ENCODE assay signal across 1 cellular context in the genomic region with DNA sequence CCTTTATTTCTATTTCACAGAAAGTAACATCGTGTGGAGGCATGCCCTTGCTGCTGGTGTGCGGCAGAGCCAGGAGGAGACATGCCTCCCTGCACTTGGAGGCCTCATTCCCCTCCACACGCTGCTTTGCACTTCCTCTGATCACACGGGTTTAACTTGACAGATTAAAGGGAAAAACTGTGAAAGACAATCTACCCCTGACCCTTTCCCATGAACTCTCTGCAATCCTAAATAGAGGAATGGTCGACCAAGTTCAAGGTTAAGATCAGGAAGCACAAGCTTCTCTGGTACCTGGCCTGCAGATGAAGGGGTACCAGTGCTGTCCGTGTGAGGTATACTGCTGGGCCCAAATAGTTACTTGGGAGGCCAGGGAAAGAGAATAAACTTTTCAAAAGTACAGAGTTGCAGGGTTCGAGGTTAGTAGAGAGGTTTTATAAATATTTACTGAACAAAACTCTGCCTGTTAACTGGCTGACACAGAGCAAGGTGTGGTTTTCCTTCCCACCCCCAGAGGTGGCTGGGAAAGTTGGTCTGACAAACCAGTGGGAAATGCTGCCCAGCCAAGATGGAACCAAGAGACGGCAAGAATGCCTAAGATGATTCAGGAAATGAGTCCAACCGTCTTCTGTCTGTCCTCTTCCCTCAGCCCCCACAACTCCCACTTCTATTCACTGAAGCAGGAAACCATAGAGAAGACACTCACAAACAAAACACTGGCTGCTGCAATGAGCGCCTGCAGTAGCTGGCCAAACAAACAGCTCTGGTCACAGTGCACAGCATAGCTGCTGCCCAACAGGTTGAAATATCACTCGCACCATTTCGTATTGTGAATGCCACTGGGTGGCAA.
TF ChIP-seq lines count a peak whose summit lies in the region.

No MANE protein-coding gene starts in this region.

TF ChIP-seq in HepG2, 621 proteins besides CTCF, POLR2A, EP300 and RAD21 (continued from another document and continues in another):
- TF ChIP-seq, protein P1, sequence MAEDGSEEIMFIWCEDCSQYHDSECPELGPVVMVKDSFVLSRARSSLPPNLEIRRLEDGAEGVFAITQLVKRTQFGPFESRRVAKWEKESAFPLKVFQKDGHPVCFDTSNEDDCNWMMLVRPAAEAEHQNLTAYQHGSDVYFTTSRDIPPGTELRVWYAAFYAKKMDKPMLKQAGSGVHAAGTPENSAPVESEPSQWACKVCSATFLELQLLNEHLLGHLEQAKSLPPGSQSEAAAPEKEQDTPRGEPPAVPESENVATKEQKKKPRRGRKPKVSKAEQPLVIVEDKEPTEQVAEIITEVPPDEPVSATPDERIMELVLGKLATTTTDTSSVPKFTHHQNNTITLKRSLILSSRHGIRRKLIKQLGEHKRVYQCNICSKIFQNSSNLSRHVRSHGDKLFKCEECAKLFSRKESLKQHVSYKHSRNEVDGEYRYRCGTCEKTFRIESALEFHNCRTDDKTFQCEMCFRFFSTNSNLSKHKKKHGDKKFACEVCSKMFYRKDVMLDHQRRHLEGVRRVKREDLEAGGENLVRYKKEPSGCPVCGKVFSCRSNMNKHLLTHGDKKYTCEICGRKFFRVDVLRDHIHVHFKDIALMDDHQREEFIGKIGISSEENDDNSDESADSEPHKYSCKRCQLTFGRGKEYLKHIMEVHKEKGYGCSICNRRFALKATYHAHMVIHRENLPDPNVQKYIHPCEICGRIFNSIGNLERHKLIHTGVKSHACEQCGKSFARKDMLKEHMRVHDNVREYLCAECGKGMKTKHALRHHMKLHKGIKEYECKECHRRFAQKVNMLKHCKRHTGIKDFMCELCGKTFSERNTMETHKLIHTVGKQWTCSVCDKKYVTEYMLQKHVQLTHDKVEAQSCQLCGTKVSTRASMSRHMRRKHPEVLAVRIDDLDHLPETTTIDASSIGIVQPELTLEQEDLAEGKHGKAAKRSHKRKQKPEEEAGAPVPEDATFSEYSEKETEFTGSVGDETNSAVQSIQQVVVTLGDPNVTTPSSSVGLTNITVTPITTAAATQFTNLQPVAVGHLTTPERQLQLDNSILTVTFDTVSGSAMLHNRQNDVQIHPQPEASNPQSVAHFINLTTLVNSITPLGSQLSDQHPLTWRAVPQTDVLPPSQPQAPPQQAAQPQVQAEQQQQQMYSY (CRISPR knock-in tag; IDR thresholded peaks at IDR 0.05): no peak
- TF ChIP-seq MAZ (IDR thresholded peaks at IDR 0.05; ENCODE audit: borderline replicate concordance, low read depth, low read length) (no peak), MAZ (CRISPR knock-in tag; IDR thresholded peaks at IDR 0.05; ENCODE audit: low read depth) (no peak), EZH2 (conservative IDR thresholded peaks at IDR 0.05; ENCODE audit: low read depth, low read length) (no peak), ATF1 (CRISPR knock-in tag; IDR thresholded peaks at IDR 0.05) (no peak), ZNF317 (CRISPR knock-in tag; IDR thresholded peaks at IDR 0.05) (peak; percentile 46; the same call in 1 of the 2 replicates), SALL1 (CRISPR knock-in tag; IDR thresholded peaks at IDR 0.05) (no peak), HHEX (CRISPR knock-in tag; IDR thresholded peaks at IDR 0.05) (0 out of 2 replicates have a peak, but pooled peaks have one; percentile 36), ZBTB20 (CRISPR knock-in tag; IDR thresholded peaks at IDR 0.05; ENCODE audit: borderline replicate concordance, low read depth) (peak; percentile 39; the same call in 1 of the 2 replicates), MATR3 (CRISPR knock-in tag; IDR thresholded peaks at IDR 0.05) (no peak), RELA (CRISPR knock-in tag; IDR thresholded peaks at IDR 0.05) (no peak), POGZ (CRISPR knock-in tag; IDR thresholded peaks at IDR 0.05) (0 out of 2 replicates have a peak, but pooled peaks have one; percentile 26), ZFP36 (IDR thresholded peaks at IDR 0.05; ENCODE audit: borderline replicate concordance, low read depth, low read length, partially characterized antibody) (no peak), TBL1XR1 (IDR thresholded peaks at IDR 0.05; ENCODE audit: borderline replicate concordance, low read length, partially characterized antibody) (peak; percentile 72), NR2F1 (CRISPR knock-in tag; IDR thresholded peaks at IDR 0.05) (peak in 1 of 2 experiments; percentile 47; a peak in 1 of 4 replicates), ZNF33A (CRISPR knock-in tag; IDR thresholded peaks at IDR 0.05; ENCODE audit: borderline replicate concordance) (no peak), ZMYM3 (CRISPR knock-in tag; IDR thresholded peaks at IDR 0.05) (peak; percentile 41; the same call in 1 of the 2 replicates), SMARCE1 (IDR thresholded peaks at IDR 0.05; ENCODE audit: borderline replicate concordance) (no peak), ISL2 (CRISPR knock-in tag; IDR thresholded peaks at IDR 0.05) (peak; percentile 59), RFX3 (CRISPR knock-in tag; IDR thresholded peaks at IDR 0.05) (no peak), TBP (CRISPR knock-in tag; IDR thresholded peaks at IDR 0.05) (no peak), ZNF670 (CRISPR knock-in tag; IDR thresholded peaks at IDR 0.05; ENCODE audit: borderline replicate concordance) (no peak), ZFY (CRISPR knock-in tag; IDR thresholded peaks at IDR 0.05) (0 out of 2 replicates have a peak, but pooled peaks have one; percentile 11), ZNF550 (CRISPR knock-in tag; IDR thresholded peaks at IDR 0.05; ENCODE audit: borderline replicate concordance) (no peak), IKZF1 (IDR thresholded peaks at IDR 0.05) (no peak), MEIS1 (CRISPR knock-in tag; IDR thresholded peaks at IDR 0.05; ENCODE audit: borderline replicate concordance) (no peak)
- TF ChIP-seq, protein P2, sequence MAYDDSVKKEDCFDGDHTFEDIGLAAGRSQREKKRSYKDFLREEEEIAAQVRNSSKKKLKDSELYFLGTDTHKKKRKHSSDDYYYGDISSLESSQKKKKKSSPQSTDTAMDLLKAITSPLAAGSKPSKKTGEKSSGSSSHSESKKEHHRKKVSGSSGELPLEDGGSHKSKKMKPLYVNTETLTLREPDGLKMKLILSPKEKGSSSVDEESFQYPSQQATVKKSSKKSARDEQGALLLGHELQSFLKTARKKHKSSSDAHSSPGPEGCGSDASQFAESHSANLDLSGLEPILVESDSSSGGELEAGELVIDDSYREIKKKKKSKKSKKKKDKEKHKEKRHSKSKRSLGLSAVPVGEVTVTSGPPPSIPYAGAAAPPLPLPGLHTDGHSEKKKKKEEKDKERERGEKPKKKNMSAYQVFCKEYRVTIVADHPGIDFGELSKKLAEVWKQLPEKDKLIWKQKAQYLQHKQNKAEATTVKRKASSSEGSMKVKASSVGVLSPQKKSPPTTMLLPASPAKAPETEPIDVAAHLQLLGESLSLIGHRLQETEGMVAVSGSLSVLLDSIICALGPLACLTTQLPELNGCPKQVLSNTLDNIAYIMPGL (CRISPR knock-in tag; IDR thresholded peaks at IDR 0.05; ENCODE audit: borderline replicate concordance in 1 of 2, low read depth in 1 of 2): no peak; a peak in 1 of 4 replicates
- TF ChIP-seq, protein P3, sequence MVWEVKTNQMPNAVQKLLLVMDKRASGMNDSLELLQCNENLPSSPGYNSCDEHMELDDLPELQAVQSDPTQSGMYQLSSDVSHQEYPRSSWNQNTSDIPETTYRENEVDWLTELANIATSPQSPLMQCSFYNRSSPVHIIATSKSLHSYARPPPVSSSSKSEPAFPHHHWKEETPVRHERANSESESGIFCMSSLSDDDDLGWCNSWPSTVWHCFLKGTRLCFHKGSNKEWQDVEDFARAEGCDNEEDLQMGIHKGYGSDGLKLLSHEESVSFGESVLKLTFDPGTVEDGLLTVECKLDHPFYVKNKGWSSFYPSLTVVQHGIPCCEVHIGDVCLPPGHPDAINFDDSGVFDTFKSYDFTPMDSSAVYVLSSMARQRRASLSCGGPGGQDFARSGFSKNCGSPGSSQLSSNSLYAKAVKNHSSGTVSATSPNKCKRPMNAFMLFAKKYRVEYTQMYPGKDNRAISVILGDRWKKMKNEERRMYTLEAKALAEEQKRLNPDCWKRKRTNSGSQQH (CRISPR knock-in tag; IDR thresholded peaks at IDR 0.05; ENCODE audit: low read depth): no peak
- TF ChIP-seq, protein P4, sequence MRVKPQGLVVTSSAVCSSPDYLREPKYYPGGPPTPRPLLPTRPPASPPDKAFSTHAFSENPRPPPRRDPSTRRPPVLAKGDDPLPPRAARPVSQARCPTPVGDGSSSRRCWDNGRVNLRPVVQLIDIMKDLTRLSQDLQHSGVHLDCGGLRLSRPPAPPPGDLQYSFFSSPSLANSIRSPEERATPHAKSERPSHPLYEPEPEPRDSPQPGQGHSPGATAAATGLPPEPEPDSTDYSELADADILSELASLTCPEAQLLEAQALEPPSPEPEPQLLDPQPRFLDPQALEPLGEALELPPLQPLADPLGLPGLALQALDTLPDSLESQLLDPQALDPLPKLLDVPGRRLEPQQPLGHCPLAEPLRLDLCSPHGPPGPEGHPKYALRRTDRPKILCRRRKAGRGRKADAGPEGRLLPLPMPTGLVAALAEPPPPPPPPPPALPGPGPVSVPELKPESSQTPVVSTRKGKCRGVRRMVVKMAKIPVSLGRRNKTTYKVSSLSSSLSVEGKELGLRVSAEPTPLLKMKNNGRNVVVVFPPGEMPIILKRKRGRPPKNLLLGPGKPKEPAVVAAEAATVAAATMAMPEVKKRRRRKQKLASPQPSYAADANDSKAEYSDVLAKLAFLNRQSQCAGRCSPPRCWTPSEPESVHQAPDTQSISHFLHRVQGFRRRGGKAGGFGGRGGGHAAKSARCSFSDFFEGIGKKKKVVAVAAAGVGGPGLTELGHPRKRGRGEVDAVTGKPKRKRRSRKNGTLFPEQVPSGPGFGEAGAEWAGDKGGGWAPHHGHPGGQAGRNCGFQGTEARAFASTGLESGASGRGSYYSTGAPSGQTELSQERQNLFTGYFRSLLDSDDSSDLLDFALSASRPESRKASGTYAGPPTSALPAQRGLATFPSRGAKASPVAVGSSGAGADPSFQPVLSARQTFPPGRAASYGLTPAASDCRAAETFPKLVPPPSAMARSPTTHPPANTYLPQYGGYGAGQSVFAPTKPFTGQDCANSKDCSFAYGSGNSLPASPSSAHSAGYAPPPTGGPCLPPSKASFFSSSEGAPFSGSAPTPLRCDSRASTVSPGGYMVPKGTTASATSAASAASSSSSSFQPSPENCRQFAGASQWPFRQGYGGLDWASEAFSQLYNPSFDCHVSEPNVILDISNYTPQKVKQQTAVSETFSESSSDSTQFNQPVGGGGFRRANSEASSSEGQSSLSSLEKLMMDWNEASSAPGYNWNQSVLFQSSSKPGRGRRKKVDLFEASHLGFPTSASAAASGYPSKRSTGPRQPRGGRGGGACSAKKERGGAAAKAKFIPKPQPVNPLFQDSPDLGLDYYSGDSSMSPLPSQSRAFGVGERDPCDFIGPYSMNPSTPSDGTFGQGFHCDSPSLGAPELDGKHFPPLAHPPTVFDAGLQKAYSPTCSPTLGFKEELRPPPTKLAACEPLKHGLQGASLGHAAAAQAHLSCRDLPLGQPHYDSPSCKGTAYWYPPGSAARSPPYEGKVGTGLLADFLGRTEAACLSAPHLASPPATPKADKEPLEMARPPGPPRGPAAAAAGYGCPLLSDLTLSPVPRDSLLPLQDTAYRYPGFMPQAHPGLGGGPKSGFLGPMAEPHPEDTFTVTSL (CRISPR knock-in tag; IDR thresholded peaks at IDR 0.05; ENCODE audit: borderline replicate concordance): peak; percentile 40; the same call in 1 of the 2 replicates
- TF ChIP-seq, protein P5, sequence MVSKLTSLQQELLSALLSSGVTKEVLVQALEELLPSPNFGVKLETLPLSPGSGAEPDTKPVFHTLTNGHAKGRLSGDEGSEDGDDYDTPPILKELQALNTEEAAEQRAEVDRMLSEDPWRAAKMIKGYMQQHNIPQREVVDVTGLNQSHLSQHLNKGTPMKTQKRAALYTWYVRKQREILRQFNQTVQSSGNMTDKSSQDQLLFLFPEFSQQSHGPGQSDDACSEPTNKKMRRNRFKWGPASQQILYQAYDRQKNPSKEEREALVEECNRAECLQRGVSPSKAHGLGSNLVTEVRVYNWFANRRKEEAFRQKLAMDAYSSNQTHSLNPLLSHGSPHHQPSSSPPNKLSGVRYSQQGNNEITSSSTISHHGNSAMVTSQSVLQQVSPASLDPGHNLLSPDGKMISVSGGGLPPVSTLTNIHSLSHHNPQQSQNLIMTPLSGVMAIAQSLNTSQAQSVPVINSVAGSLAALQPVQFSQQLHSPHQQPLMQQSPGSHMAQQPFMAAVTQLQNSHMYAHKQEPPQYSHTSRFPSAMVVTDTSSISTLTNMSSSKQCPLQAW (CRISPR knock-in tag; IDR thresholded peaks at IDR 0.05): peak; percentile 71; the same call in 1 of the 2 replicates
- TF ChIP-seq, protein P6, sequence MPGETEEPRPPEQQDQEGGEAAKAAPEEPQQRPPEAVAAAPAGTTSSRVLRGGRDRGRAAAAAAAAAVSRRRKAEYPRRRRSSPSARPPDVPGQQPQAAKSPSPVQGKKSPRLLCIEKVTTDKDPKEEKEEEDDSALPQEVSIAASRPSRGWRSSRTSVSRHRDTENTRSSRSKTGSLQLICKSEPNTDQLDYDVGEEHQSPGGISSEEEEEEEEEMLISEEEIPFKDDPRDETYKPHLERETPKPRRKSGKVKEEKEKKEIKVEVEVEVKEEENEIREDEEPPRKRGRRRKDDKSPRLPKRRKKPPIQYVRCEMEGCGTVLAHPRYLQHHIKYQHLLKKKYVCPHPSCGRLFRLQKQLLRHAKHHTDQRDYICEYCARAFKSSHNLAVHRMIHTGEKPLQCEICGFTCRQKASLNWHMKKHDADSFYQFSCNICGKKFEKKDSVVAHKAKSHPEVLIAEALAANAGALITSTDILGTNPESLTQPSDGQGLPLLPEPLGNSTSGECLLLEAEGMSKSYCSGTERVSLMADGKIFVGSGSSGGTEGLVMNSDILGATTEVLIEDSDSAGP (CRISPR knock-in tag; IDR thresholded peaks at IDR 0.05; ENCODE audit: borderline replicate concordance): no peak
- TF ChIP-seq, protein P7, sequence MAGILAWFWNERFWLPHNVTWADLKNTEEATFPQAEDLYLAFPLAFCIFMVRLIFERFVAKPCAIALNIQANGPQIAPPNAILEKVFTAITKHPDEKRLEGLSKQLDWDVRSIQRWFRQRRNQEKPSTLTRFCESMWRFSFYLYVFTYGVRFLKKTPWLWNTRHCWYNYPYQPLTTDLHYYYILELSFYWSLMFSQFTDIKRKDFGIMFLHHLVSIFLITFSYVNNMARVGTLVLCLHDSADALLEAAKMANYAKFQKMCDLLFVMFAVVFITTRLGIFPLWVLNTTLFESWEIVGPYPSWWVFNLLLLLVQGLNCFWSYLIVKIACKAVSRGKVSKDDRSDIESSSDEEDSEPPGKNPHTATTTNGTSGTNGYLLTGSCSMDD (CRISPR knock-in tag; IDR thresholded peaks at IDR 0.05): no peak
- TF ChIP-seq, protein P8, sequence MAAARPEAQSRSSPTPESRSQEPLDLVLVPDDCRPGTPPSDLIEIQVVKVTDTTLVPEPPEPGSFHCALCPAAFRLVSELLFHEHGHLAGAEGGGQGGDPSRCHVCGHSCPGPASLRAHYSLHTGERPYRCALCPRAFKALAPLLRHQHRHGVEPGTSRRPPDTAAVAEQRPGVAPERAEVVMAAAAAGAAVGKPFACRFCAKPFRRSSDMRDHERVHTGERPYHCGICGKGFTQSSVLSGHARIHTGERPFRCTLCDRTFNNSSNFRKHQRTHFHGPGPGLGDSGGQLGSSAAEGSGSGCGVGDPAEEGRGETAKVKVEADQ (CRISPR knock-in tag; IDR thresholded peaks at IDR 0.05; ENCODE audit: borderline replicate concordance): no peak
- TF ChIP-seq, protein P9, sequence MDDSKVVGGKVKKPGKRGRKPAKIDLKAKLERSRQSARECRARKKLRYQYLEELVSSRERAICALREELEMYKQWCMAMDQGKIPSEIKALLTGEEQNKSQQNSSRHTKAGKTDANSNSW (CRISPR knock-in tag; IDR thresholded peaks at IDR 0.05; ENCODE audit: borderline replicate concordance): no peak
- TF ChIP-seq, protein P10, sequence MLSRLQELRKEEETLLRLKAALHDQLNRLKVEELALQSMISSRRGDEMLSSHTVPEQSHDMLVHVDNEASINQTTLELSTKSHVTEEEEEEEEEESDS (CRISPR knock-in tag; IDR thresholded peaks at IDR 0.05; ENCODE audit: borderline replicate concordance): no peak
